In the genomic region with DNA sequence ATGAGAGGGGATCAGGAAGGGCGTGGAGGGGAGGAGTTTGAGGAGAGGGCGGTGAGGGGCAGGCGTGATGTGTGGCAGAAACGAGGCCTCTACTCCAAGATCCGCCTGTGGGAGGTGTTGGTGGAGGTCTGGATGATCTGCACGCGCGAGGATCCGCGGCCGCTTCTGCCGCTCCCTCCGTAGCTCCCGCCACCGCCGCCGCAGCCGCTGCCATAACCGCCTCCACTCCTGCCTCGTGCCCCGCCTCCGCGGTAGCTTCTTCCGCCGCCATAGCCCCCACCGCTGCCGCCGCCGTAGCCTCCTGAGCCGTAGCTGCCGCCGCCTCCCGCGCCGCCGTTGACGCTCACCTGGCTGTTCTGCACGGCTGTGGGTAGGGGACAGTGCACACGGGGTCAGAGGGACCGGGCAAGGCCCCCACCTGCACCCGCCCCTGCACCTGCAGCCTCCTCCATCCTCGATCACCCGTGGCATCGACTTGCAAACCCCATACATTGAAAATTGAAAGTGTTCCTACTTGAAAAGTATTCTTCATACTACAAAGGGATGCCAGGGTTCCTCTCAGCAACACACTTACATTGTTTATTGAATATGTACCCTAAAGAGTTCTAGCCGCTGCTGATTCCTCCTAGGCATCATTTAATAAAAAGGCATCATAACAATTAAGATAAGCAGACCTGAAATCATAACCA, we compare ENCODE assay signal across 9 cellular contexts. TPM values are rescaled to one million over a fixed set of nuclear protein-coding genes. Genes with fewer than 3 reads are reported as not detected.
DNase-seq lines count a peak whose midpoint lies in the region; ATAC-seq and TF ChIP-seq lines count a peak whose summit lies in the region.
"Had no signal": no experiment of that assay in that cellular context is flagged by ENCODE, and none has a peak within 500 bp of the region (broad histone marks: within the 10 kb centered on the region; RNA-seq: fewer than 3 reads in every experiment).

No MANE protein-coding gene starts in this region.

- CTCF ChIA-PET in CD8-positive, alpha-beta T cell (lab: Charles Lee): interaction anchor here (0.7 to 2.2 kb wide), 7 partner anchors 8 to 108 kb away, joined by 3 to 12 read pairs (median 4); a partner anchor contains a TSS

- intact Hi-C loops in CD8-positive, alpha-beta T cell (cut with DNase I, micrococcal nuclease): loop anchor here (2.0 to 10.0 kb wide), 5 partner anchors 44 to 184 kb away; no protein-coding TSS in a partner anchor
- intact Hi-C loops in lower lobe of right lung (cut with DNase I): no loop called here

- peak overlapping the region; percentile 89 for H3K27ac Mint-ChIP-seq in CD8-positive, alpha-beta T cell
- peak overlapping the region in 1 of 2 donors; percentile 59 for H3K27ac Mint-ChIP-seq in activated naive CD4-positive, alpha-beta T cell treated with anti-CD3 and anti-CD28 coated beads, Interleukin-2, amount 50 U/mL, for 72 hours

- TF ChIP-seq CTCF in CD8-positive, alpha-beta T cell (IDR thresholded peaks at IDR 0.05): no peak
- TF ChIP-seq CTCF in Peyer's patch (IDR thresholded peaks at IDR 0.05) (no peak), lower lobe of right lung (IDR thresholded peaks at IDR 0.05) (no peak)

- H3K4me1 Mint-ChIP-seq in CD8-positive, alpha-beta T cell (ENCODE audit: low read depth): peaks cover 42% of the 10 kb centered on the region

- no peak overlapping the region for H3K27ac ChIP-seq in CD8-positive, alpha-beta T cell (ENCODE audit: low read depth, low read length)
- H3K27ac ChIP-seq in Peyer's patch (no peak overlapping the region), lower lobe of right lung (no peak overlapping the region)

- H3K27me3 ChIP-seq in CD8-positive, alpha-beta T cell (ENCODE audit: insufficient read depth, low read length): no peaks in the 10 kb centered on the region
- no peaks in the 10 kb centered on the region for H3K27me3 ChIP-seq in Peyer's patch
- peaks cover 51% of the 10 kb centered on the region for H3K27me3 ChIP-seq in lower lobe of right lung (ENCODE audit: low read depth)

- no peaks in the 10 kb centered on the region for H3K36me3 Mint-ChIP-seq in CD8-positive, alpha-beta T cell
- no peaks in the 10 kb centered on the region for H3K36me3 Mint-ChIP-seq in activated naive CD4-positive, alpha-beta T cell treated with anti-CD3 and anti-CD28 coated beads, Interleukin-2, amount 50 U/mL, for 72 hours

- peak; percentile 22 to 78 (median 63) for DNase-seq in CD8-positive, alpha-beta T cell
- DNase-seq in Peyer's patch: peak; percentile 28 to 55 (median 55)
- peak in 1 of 2 donors; percentile 47 for DNase-seq in activated naive CD4-positive, alpha-beta T cell treated with anti-CD3 and anti-CD28 coated beads, Interleukin-2, amount 50 U/mL, for 72 hours (ENCODE audit: low spot score in 2 of 2)
- DNase-seq in lower lobe of right lung: no peak
- DNase-seq in stimulated activated CD8-positive, alpha-beta memory T cell treated with anti-CD3 and anti-CD28 coated beads, Interleukin-15, amount 100 ng/mL, for 4 hours (ENCODE audit: low read depth in 2 of 2): peak; percentile 9 to 10
- no peak for DNase-seq in HuH-7.5 (ENCODE audit: low spot score)

- no peaks in the 10 kb centered on the region for H3K36me3 ChIP-seq in CD8-positive, alpha-beta T cell (ENCODE audit: insufficient read depth, low read length)
- H3K36me3 ChIP-seq in Peyer's patch (no peaks in the 10 kb centered on the region), lower lobe of right lung (no peaks in the 10 kb centered on the region)

- no peaks in the 10 kb centered on the region for H3K9me3 ChIP-seq in CD8-positive, alpha-beta T cell (ENCODE audit: low read length)
- H3K9me3 ChIP-seq in Peyer's patch: no peaks in the 10 kb centered on the region
- no peaks in the 10 kb centered on the region for H3K9me3 ChIP-seq in lower lobe of right lung

- POLR2A ChIA-PET in CD8-positive, alpha-beta T cell (lab: Charles Lee): interaction anchor here (1.0 to 2.2 kb wide), 5 partner anchors 10 to 81 kb away, joined by 3 to 13 read pairs (median 7); a partner anchor contains a TSS

- H3K4me3 ChIP-seq in CD8-positive, alpha-beta T cell (ENCODE audit: low read depth, low read length): peak overlapping the region; percentile 44
- H3K4me3 ChIP-seq in Peyer's patch: peak overlapping the region; percentile 16 to 46 (median 38)
- peak overlapping the region; percentile 41 for H3K4me3 ChIP-seq in lower lobe of right lung

- TF ChIP-seq POLR2A in Peyer's patch (IDR thresholded peaks at IDR 0.05): no peak

- ATAC-seq in CD8-positive, alpha-beta T cell: peak; percentile 84
- peak; percentile 73 to 81 for ATAC-seq in activated naive CD4-positive, alpha-beta T cell treated with anti-CD3 and anti-CD28 coated beads, Interleukin-2, amount 50 U/mL, for 72 hours
- ATAC-seq in lower lobe of right lung (peak; percentile 47 to 57), GM18868 (IDR thresholded peaks at IDR 0.05; ENCODE audit: unreplicated experiment) (no peak), GM19035 (IDR thresholded peaks at IDR 0.05; ENCODE audit: unreplicated experiment) (no peak)

- H3K4me1 ChIP-seq in CD8-positive, alpha-beta T cell (ENCODE audit: insufficient read depth, low read length): peaks cover 19% of the 10 kb centered on the region
- H3K4me1 ChIP-seq in Peyer's patch (peaks cover 0 to 10% (median 0%) of the 10 kb centered on the region in 4 donors), lower lobe of right lung (peaks cover 9% of the 10 kb centered on the region)

- no peaks in the 10 kb centered on the region for H3K9me3 Mint-ChIP-seq in CD8-positive, alpha-beta T cell
- H3K9me3 Mint-ChIP-seq in activated naive CD4-positive, alpha-beta T cell treated with anti-CD3 and anti-CD28 coated beads, Interleukin-2, amount 50 U/mL, for 72 hours: no peaks in the 10 kb centered on the region

- peak overlapping the region; percentile 84 for H3K4me3 Mint-ChIP-seq in CD8-positive, alpha-beta T cell

- no peaks in the 10 kb centered on the region for H3K27me3 Mint-ChIP-seq in CD8-positive, alpha-beta T cell (ENCODE audit: low read depth)

RNA-seq across cellular contexts. Expression of a gene that starts 11.0 kb away (rescaled TPM):
- under 1 TPM; 0.25 to 0.95 TPM for total RNA-seq in CD8-positive, alpha-beta T cell
- total RNA-seq in Peyer's patch (1 to 10 TPM in 1 of 4 donors, under 1 TPM in 2, not detected in 1; 0.76 to 1.7 (median 0.94) TPM), lower lobe of right lung (1.3 TPM)
- not detected for total RNA-seq in activated naive CD4-positive, alpha-beta T cell treated with anti-CD3 and anti-CD28 coated beads, Interleukin-2, amount 50 U/mL, for 72 hours

RNA-seq across cellular contexts. Expression of a gene that starts 12.1 kb away (rescaled TPM):
- total RNA-seq in CD8-positive, alpha-beta T cell: not detected
- total RNA-seq in Peyer's patch: not detected
- total RNA-seq in activated naive CD4-positive, alpha-beta T cell treated with anti-CD3 and anti-CD28 coated beads, Interleukin-2, amount 50 U/mL, for 72 hours: not detected
- total RNA-seq in lower lobe of right lung: not detected

RNA-seq across cellular contexts. Expression of a gene that starts 39.2 kb away (rescaled TPM):
- total RNA-seq in CD8-positive, alpha-beta T cell: 1 to 10 TPM; 1.4 TPM
- 1 to 10 TPM in 1 of 4 donors, under 1 TPM in 1, not detected in 2; 0.47 to 2.5 TPM for total RNA-seq in Peyer's patch
- total RNA-seq in activated naive CD4-positive, alpha-beta T cell treated with anti-CD3 and anti-CD28 coated beads, Interleukin-2, amount 50 U/mL, for 72 hours: not detected
- total RNA-seq in lower lobe of right lung: not detected
- total RNA-seq: subcutaneous adipose tissue had no signal

Comparison
In these comparisons a context has a peak if more than half of its experiments do, and no peak if none do; other contexts are left out.
1. ATAC-seq: peak in CD8-positive, alpha-beta T cell (single experiment), activated naive CD4-positive, alpha-beta T cell treated with anti-CD3 and anti-CD28 coated beads, Interleukin-2, amount 50 U/mL, for 72 hours (2 of 2) and lower lobe of right lung (2 of 2); none in GM18868 (single experiment) and GM19035 (single experiment).
2. DNase-seq: peak in CD8-positive, alpha-beta T cell (7 of 7), Peyer's patch (3 of 3) and stimulated activated CD8-positive, alpha-beta memory T cell treated with anti-CD3 and anti-CD28 coated beads, Interleukin-15, amount 100 ng/mL, for 4 hours (2 of 2); none in lower lobe of right lung (single experiment) and HuH-7.5 (single experiment).
3. Peak in every context shown above with its lines, with median percentiles within 50 percentile points of each other: H3K4me3 ChIP-seq.